1 cellular context compared by ENCODE assay signal in the genomic region with DNA sequence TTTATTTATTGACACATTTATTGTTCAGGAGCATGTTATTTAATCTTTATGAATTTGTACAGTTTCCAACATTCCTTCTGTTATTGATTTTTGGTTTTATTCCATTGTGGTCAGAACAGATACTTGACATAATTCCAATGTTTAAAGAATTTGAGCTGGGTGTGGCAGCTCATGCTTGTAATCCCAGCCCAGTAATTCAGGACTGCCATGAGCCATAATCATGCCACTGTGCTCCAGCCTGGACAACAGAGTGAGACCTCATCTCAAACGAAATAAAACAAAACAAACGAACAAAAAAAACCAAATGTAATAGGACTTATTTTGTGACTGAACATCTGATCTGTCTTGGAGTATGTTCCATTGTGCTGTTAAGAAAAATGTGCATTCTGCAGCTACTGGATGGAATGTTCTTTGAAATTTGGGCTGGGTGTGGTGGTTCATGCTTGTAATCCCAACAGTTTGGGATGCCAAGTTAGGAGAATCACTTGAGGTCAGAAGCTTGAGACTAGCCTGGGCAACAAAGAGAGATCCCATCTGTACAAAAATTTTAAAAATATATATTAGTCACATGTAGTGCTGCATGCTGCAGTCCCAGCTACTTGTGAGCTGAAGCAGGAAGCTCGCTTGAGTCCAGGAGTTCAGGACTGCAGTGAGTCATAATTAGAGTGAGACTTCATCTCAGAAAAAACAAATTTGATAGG.
TF ChIP-seq lines count a peak whose summit lies in the region.

No MANE protein-coding gene starts in this region.

TF ChIP-seq in HCT116, 20 proteins besides CTCF, POLR2A, EP300 and RAD21 (continued from another document):
- TF ChIP-seq, protein P1, sequence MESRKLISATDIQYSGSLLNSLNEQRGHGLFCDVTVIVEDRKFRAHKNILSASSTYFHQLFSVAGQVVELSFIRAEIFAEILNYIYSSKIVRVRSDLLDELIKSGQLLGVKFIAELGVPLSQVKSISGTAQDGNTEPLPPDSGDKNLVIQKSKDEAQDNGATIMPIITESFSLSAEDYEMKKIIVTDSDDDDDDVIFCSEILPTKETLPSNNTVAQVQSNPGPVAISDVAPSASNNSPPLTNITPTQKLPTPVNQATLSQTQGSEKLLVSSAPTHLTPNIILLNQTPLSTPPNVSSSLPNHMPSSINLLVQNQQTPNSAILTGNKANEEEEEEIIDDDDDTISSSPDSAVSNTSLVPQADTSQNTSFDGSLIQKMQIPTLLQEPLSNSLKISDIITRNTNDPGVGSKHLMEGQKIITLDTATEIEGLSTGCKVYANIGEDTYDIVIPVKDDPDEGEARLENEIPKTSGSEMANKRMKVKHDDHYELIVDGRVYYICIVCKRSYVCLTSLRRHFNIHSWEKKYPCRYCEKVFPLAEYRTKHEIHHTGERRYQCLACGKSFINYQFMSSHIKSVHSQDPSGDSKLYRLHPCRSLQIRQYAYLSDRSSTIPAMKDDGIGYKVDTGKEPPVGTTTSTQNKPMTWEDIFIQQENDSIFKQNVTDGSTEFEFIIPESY (IDR thresholded peaks at IDR 0.05; ENCODE audit: extremely low read depth, insufficient replicate concordance, low read length) = no peak
- TF ChIP-seq FOSL1 (IDR thresholded peaks at IDR 0.05; ENCODE audit: low read depth) = peak; percentile 21; the same call in 1 of the 2 replicates
